ENCODE assay signal across 8 cellular contexts in the genomic region with DNA sequence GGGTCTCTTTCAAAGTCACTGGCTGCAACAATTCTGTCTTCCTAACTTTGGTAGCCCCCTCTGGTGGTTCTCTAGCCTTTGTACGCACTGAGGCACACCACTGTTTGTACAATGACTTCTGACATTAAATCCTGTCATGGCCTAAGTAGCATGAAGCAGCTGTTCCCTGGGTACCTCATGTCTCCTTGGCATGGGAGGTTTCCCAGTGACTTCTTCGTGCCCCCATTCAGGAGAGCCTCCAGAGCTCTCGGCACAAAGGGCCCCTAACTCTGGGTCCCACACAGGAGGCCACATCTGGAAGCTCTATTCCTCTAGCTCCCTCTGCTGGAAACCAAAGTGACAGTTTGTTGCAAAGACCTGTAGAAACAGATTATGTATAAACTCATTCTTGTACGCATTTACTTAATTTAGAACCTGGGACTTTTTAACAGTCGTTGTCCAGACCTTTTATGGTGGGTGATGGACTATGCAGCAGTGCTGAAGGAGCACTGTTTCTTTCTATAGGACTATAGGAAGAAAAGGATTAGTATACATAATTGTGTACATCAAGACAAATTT. TPM values are rescaled to one million over a fixed set of nuclear protein-coding genes. Genes with fewer than 3 reads are reported as not detected.
DNase-seq lines count a peak whose midpoint lies in the region; ATAC-seq and TF ChIP-seq lines count a peak whose summit lies in the region.

No MANE protein-coding gene starts in this region.

- peak; percentile 89 for ATAC-seq in GM21717 (IDR thresholded peaks at IDR 0.05; ENCODE audit: unreplicated experiment)

- peak overlapping the region; percentile 53 for H3K4me2 ChIP-seq in osteoblast (ENCODE audit: insufficient read depth, low read length)

- no peak overlapping the region for H3K27ac ChIP-seq in osteoblast (ENCODE audit: low read depth, low read length)

- TF ChIP-seq CTCF in osteoblast (IDR thresholded peaks at IDR 0.05; ENCODE audit: extremely low read depth, low read depth, low read length), result peak; percentile 85

- H3K27me3 ChIP-seq in osteoblast (ENCODE audit: insufficient read depth, low read length), result no peaks in the 10 kb centered on the region

- H3K9me3 ChIP-seq in osteoblast (ENCODE audit: low read depth, low read length), result no peaks in the 10 kb centered on the region

- no peaks in the 10 kb centered on the region for H3K36me3 ChIP-seq in osteoblast (ENCODE audit: insufficient read depth, low read length)

- DNase-seq in GM04503 (ENCODE audit: low read depth) (peak; percentile 13), HT1080 (ENCODE audit: low read depth) (peak; percentile 54), NCI-H82 treated with DMSO at 0.1 percent for 48 hours (lab: John Stamatoyannopoulos, UW; ENCODE audit: unreplicated experiment) (peak; percentile 73), foreskin melanocyte (peak; percentile 61), osteoblast (ENCODE audit: insufficient read length, low spot score, missing footprints) (peak; percentile 73), OCI-M2 (lab: John Stamatoyannopoulos, UW; ENCODE audit: unreplicated experiment) (no peak)
- peak; percentile 55 for DNase-seq in activated T-cell treated with anti-CD3 and anti-CD28 coated beads, Interleukin-2, amount 50 U/mL, for 1 hour

- H4K20me1 ChIP-seq in osteoblast (ENCODE audit: insufficient read depth, low read length), result no peaks in the 10 kb centered on the region

- no peak overlapping the region for H3K4me3 ChIP-seq in osteoblast (ENCODE audit: insufficient read depth, low read length)

- H2AFZ ChIP-seq in osteoblast (ENCODE audit: low read length), result peak overlapping the region; percentile 74

- no peaks in the 10 kb centered on the region for H3K4me1 ChIP-seq in osteoblast (ENCODE audit: insufficient read depth, low read length)

- H3K79me2 ChIP-seq in osteoblast (ENCODE audit: insufficient read depth, low read length), result no peaks in the 10 kb centered on the region

RNA-seq across cellular contexts. Expression of a gene that starts 13.4 kb away (rescaled TPM):
- 1.0 and 2.2 TPM in 2 replicates for total RNA-seq in HT1080 (2014; rRNA removed; shearing (Covaris generic))
- polyA plus RNA-seq in HT1080 (2015; cell fraction: cytosol; rRNA removed), result 1.4 and 2.1 TPM in 2 replicates
- polyA plus RNA-seq in HT1080 (2015; cell fraction: nucleus; rRNA removed), result 3.4 and 4.4 TPM in 2 replicates
- 6.9 and 8.0 TPM in 2 replicates for total RNA-seq in osteoblast

RNA-seq across cellular contexts. Expression of a gene that starts 13.6 kb away (rescaled TPM):
- total RNA-seq in HT1080 (2014; rRNA removed; shearing (Covaris generic)), result 24.9 and 26.6 TPM in 2 replicates
- polyA plus RNA-seq in HT1080 (2015; cell fraction: cytosol; rRNA removed), result 16.1 and 28.8 TPM in 2 replicates
- 41.6 and 53.4 TPM in 2 replicates for polyA plus RNA-seq in HT1080 (2015; cell fraction: nucleus; rRNA removed)
- total RNA-seq in osteoblast, result 12.3 and 16.5 TPM in 2 replicates
